Comparison of ENCODE assay signal across 8 cellular contexts in the genomic region with DNA sequence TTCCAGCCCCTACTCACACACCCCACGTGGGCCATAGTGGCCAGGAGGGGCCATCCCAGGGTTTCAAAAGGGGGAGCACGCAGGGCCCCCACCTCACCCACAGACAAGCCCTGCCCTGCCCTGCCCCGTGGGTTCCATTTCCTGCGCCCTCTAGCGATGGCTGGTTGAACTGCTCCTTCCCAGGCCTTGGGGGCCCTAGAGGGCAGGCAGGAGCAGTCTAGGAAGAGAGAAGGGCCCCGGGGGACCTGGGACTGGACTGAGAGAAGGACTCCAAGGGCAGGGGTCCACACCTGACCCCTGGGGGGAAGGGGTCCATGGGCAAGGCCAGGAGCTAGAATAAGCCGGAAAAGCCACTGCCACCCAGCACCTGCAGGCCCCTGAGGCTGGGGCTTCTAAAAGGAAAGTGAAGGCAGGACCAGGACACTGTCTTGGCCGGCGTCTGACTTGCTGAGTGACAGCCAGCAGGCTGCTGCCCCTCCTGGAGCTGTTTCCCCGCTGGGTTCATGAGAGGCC. TPM values are rescaled to one million over a fixed set of nuclear protein-coding genes. Genes with fewer than 3 reads are reported as not detected.
DNase-seq lines count a peak whose midpoint lies in the region; ATAC-seq and TF ChIP-seq lines count a peak whose summit lies in the region.

No MANE protein-coding gene starts in this region.

- no peaks in the 10 kb centered on the region for H3K4me1 Mint-ChIP-seq in CD14-positive monocyte

- no peaks in the 10 kb centered on the region for H3K27me3 ChIP-seq in Panc1 (ENCODE audit: control insufficient read depth, insufficient read depth, low read length)
- no peaks in the 10 kb centered on the region for H3K27me3 ChIP-seq in psoas muscle (ENCODE audit: insufficient read depth in 3 of 3, low read length in 2 of 3)

- H3K27ac Mint-ChIP-seq in CD14-positive monocyte = no peak overlapping the region

- H3K27ac ChIP-seq in Panc1 (ENCODE audit: low read length) (no peak overlapping the region), psoas muscle (no peak overlapping the region)

- H3K9me3 Mint-ChIP-seq in CD14-positive monocyte = peaks cover 0 to 2% (median 0%) of the 10 kb centered on the region in 7 donors

- H3K4me3 ChIP-seq in Panc1 (ENCODE audit: low read depth in 2 of 2, low read length in 2 of 2) (no peak overlapping the region), psoas muscle (no peak overlapping the region)

- H3K27me3 Mint-ChIP-seq in CD14-positive monocyte (ENCODE audit: low read depth in 3 of 3) = peaks cover 15 to 16% (median 15%) of the 10 kb centered on the region in 3 donors

- DNase-seq in CD14-positive monocyte (ENCODE audit: low spot score) (peak; percentile 43), Panc1 (ENCODE audit: low read depth, low spot score) (no peak), germinal center (ENCODE audit: low spot score) (peak; percentile 69), psoas muscle (peak; percentile 65 to 79), DMS79 treated with DMSO at 0.1 percent for 48 hours (lab: John Stamatoyannopoulos, UW) (no peak)
- peak; percentile 37 to 48 for DNase-seq in activated T-helper 1 cell treated with anti-CD3 and anti-CD28 coated beads, Interleukin-2, amount 50 U/mL, for 16 hours (ENCODE audit: low read depth in 1 of 2, low spot score in 1 of 2)

- intact Hi-C loops in CD14-positive monocyte (cut with micrococcal nuclease) = no loop called here
- intact Hi-C loops in Panc1 (cut with micrococcal nuclease; ENCODE audit: unreplicated experiment) = no loop called here
- intact Hi-C loops in psoas muscle (cut with DNase I) = loop anchor here in 1 of 2 donors (10.0 kb wide), 1 partner anchor 113 kb away; no protein-coding TSS in a partner anchor

- POLR2A ChIA-PET in Panc1 (lab: Charles Lee) = interaction anchor here (0.6 kb wide), 1 partner anchor 11 kb away, joined by 3 read pairs; no protein-coding TSS in a partner anchor

- H3K4me1 ChIP-seq in Panc1 (ENCODE audit: control insufficient read depth, insufficient read depth, low read length) = peaks cover 7% of the 10 kb centered on the region
- H3K4me1 ChIP-seq in psoas muscle = peaks cover 11% of the 10 kb centered on the region

- peak; percentile 90 for ATAC-seq in GM18907 (IDR thresholded peaks at IDR 0.05; ENCODE audit: unreplicated experiment)
- ATAC-seq in HG03103 (IDR thresholded peaks at IDR 0.05; ENCODE audit: low read depth, unreplicated experiment) = peak; percentile 90
- ATAC-seq in Panc1 = peak; percentile 90
- peak; percentile 73 to 91 (median 80) for ATAC-seq in psoas muscle

- TF ChIP-seq CTCF in CD14-positive monocyte (IDR thresholded peaks at IDR 0.05) (peak; percentile 94), Panc1 (IDR thresholded peaks at IDR 0.05) (peak; percentile 99), psoas muscle (IDR thresholded peaks at IDR 0.05) (peak; percentile 82)

- no TSS peak for BruUV-seq in Panc1 (replicated peaks; lab: Mats Ljungman, UMichigan)

- H3K36me3 Mint-ChIP-seq in CD14-positive monocyte = no peaks in the 10 kb centered on the region

- CTCF ChIA-PET in Panc1 (lab: Charles Lee) = no interaction called here

- WGBS in psoas muscle, 3 donors = 28 to 35% (median 31%) methylated on average over 10 of the region's 10 CpGs

- in situ Hi-C loops in Panc1 (cut with HindIII; ENCODE audit: low pct_unique_long_range_greater_than_20kb, low sequenced_read_pairs) = no loop called here

- H3K4me3 Mint-ChIP-seq in CD14-positive monocyte = no peak overlapping the region

- no peaks in the 10 kb centered on the region for H3K36me3 ChIP-seq in Panc1 (ENCODE audit: control insufficient read depth, insufficient read depth, low read length)
- H3K36me3 ChIP-seq in psoas muscle (ENCODE audit: insufficient read depth in 1 of 2, low read depth in 1 of 2) = no peaks in the 10 kb centered on the region

- no peaks in the 10 kb centered on the region for H3K9me3 ChIP-seq in Panc1 (ENCODE audit: control insufficient read depth, insufficient read depth, low read depth, low read length)
- H3K9me3 ChIP-seq in psoas muscle = no peaks in the 10 kb centered on the region

RNA-seq across cellular contexts. Expression of gene CYP26B1, which starts 10.1 kb away (rescaled TPM):
- polyA plus RNA-seq in CD14-positive monocyte (not detected), psoas muscle (1 to 10 TPM in 1 of 3 donors, under 1 TPM in 2; 0.39 to 1.2 (median 0.87) TPM)
- total RNA-seq in Panc1 (2021; ENCODE audit: unreplicated experiment) (12.3 TPM), psoas muscle (1 to 10 TPM; 1.3 to 4.5 (median 2.7) TPM)
- 6.8 TPM for polyA plus RNA-seq in Panc1 (2012; ENCODE audit: insufficient read length)

Comparison
In these comparisons a context has a peak if more than half of its experiments do, and no peak if none do; other contexts are left out.
1. DNase-seq: peak in CD14-positive monocyte (single experiment), activated T-helper 1 cell treated with anti-CD3 and anti-CD28 coated beads, Interleukin-2, amount 50 U/mL, for 16 hours (2 of 2), germinal center (single experiment) and psoas muscle (2 of 2); none in Panc1 (single experiment) and DMS79 treated with DMSO at 0.1 percent for 48 hours (single experiment).
2. Peak in every context shown above with its lines, with median percentiles within 50 percentile points of each other: CTCF ChIP-seq and ATAC-seq.